In genomic region chr1:25684216-25684965, GRCh38 we compare ENCODE assay signal across 3 cellular contexts.
TF ChIP-seq lines count a peak whose summit lies in the region.

No MANE protein-coding gene starts in this region.

TF ChIP-seq in GM23338, 12 proteins besides CTCF, POLR2A, EP300 and RAD21 (continues in another document):
- TF ChIP-seq, protein P1, sequence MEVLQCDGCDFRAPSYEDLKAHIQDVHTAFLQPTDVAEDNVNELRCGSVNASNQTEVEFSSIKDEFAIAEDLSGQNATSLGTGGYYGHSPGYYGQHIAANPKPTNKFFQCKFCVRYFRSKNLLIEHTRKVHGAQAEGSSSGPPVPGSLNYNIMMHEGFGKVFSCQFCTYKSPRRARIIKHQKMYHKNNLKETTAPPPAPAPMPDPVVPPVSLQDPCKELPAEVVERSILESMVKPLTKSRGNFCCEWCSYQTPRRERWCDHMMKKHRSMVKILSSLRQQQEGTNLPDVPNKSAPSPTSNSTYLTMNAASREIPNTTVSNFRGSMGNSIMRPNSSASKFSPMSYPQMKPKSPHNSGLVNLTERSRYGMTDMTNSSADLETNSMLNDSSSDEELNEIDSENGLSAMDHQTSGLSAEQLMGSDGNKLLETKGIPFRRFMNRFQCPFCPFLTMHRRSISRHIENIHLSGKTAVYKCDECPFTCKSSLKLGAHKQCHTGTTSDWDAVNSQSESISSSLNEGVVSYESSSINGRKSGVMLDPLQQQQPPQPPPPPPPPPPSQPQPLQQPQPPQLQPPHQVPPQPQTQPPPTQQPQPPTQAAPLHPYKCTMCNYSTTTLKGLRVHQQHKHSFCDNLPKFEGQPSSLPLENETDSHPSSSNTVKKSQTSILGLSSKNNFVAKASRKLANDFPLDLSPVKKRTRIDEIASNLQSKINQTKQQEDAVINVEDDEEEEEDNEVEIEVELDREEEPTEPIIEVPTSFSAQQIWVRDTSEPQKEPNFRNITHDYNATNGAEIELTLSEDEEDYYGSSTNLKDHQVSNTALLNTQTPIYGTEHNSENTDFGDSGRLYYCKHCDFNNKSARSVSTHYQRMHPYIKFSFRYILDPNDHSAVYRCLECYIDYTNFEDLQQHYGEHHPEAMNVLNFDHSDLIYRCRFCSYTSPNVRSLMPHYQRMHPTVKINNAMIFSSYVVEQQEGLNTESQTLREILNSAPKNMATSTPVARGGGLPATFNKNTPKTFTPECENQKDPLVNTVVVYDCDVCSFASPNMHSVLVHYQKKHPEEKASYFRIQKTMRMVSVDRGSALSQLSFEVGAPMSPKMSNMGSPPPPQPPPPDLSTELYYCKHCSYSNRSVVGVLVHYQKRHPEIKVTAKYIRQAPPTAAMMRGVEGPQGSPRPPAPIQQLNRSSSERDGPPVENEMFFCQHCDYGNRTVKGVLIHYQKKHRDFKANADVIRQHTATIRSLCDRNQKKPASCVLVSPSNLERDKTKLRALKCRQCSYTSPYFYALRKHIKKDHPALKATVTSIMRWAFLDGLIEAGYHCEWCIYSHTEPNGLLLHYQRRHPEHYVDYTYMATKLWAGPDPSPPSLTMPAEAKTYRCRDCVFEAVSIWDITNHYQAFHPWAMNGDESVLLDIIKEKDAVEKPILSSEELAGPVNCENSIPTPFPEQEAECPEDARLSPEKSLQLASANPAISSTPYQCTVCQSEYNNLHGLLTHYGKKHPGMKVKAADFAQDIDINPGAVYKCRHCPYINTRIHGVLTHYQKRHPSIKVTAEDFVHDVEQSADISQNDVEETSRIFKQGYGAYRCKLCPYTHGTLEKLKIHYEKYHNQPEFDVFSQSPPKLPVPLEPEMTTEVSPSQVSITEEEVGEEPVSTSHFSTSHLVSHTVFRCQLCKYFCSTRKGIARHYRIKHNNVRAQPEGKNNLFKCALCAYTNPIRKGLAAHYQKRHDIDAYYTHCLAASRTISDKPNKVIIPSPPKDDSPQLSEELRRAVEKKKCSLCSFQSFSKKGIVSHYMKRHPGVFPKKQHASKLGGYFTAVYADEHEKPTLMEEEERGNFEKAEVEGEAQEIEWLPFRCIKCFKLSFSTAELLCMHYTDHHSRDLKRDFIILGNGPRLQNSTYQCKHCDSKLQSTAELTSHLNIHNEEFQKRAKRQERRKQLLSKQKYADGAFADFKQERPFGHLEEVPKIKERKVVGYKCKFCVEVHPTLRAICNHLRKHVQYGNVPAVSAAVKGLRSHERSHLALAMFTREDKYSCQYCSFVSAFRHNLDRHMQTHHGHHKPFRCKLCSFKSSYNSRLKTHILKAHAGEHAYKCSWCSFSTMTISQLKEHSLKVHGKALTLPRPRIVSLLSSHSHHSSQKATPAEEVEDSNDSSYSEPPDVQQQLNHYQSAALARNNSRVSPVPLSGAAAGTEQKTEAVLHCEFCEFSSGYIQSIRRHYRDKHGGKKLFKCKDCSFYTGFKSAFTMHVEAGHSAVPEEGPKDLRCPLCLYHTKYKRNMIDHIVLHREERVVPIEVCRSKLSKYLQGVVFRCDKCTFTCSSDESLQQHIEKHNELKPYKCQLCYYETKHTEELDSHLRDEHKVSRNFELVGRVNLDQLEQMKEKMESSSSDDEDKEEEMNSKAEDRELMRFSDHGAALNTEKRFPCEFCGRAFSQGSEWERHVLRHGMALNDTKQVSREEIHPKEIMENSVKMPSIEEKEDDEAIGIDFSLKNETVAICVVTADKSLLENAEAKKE (CRISPR knock-in tag; IDR thresholded peaks at IDR 0.05): no peak
- TF ChIP-seq ZNF331 (CRISPR knock-in tag; IDR thresholded peaks at IDR 0.05; ENCODE audit: low read depth) (no peak), EZH2phosphoT487 (IDR thresholded peaks at IDR 0.05; ENCODE audit: unreplicated experiment) (no peak)

TF ChIP-seq in H1, 55 proteins besides CTCF, POLR2A, EP300 and RAD21:
- TF ChIP-seq HDAC2 (IDR thresholded peaks at IDR 0.05; ENCODE audit: borderline replicate concordance in 1 of 2, low read depth in 2 of 2, low read length in 2 of 2) (no peak), HDAC6 (IDR thresholded peaks at IDR 0.05; ENCODE audit: low read depth, low read length) (no peak), CBX5 (IDR thresholded peaks at IDR 0.05; ENCODE audit: low read depth, low read length) (no peak), EZH2 (IDR thresholded peaks at IDR 0.05; ENCODE audit: low read depth, low read length, severe bottlenecking) (no peak), ZNF274 (IDR thresholded peaks at IDR 0.05; ENCODE audit: borderline replicate concordance, extremely low read depth, low read length) (no peak), TAF1 (IDR thresholded peaks at IDR 0.05; ENCODE audit: low read depth, low read length) (no peak), SIRT6 (IDR thresholded peaks at IDR 0.05; ENCODE audit: low read length) (no peak), SAP30 (IDR thresholded peaks at IDR 0.05; ENCODE audit: insufficient read depth, insufficient replicate concordance, low read length) (no peak), CREB1 (IDR thresholded peaks at IDR 0.05) (no peak), YY1 (IDR thresholded peaks at IDR 0.05; ENCODE audit: low read depth, low read length) (no peak)

TF ChIP-seq in WTC11, 78 proteins besides CTCF, POLR2A, EP300 and RAD21:
- TF ChIP-seq, protein P2, sequence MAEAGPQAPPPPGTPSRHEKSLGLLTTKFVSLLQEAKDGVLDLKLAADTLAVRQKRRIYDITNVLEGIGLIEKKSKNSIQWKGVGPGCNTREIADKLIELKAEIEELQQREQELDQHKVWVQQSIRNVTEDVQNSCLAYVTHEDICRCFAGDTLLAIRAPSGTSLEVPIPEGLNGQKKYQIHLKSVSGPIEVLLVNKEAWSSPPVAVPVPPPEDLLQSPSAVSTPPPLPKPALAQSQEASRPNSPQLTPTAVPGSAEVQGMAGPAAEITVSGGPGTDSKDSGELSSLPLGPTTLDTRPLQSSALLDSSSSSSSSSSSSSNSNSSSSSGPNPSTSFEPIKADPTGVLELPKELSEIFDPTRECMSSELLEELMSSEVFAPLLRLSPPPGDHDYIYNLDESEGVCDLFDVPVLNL (CRISPR knock-in tag; IDR thresholded peaks at IDR 0.05; ENCODE audit: borderline replicate concordance, low read depth): no peak
- TF ChIP-seq ZMAT4 (CRISPR knock-in tag; IDR thresholded peaks at IDR 0.05) (no peak), FOXJ3 (CRISPR knock-in tag; IDR thresholded peaks at IDR 0.05; ENCODE audit: borderline replicate concordance) (no peak), ZNF138 (CRISPR knock-in tag; conservative IDR thresholded peaks at IDR 0.05) (no peak), GTF2I (CRISPR knock-in tag; conservative IDR thresholded peaks at IDR 0.05) (no peak), CBFB (CRISPR knock-in tag; IDR thresholded peaks at IDR 0.05; ENCODE audit: low read depth) (no peak), HMGXB4 (CRISPR knock-in tag; IDR thresholded peaks at IDR 0.05) (no peak), NR2C2 (CRISPR knock-in tag; IDR thresholded peaks at IDR 0.05) (no peak), ERG (CRISPR knock-in tag; IDR thresholded peaks at IDR 0.05) (no peak), SP1 (CRISPR knock-in tag; conservative IDR thresholded peaks at IDR 0.05) (no peak), TCF7 (CRISPR knock-in tag; IDR thresholded peaks at IDR 0.05; ENCODE audit: low read depth) (no peak), NR1H2 (CRISPR knock-in tag; IDR thresholded peaks at IDR 0.05) (no peak), ELF4 (CRISPR knock-in tag; IDR thresholded peaks at IDR 0.05; ENCODE audit: low read depth) (no peak)
- TF ChIP-seq, protein P3, sequence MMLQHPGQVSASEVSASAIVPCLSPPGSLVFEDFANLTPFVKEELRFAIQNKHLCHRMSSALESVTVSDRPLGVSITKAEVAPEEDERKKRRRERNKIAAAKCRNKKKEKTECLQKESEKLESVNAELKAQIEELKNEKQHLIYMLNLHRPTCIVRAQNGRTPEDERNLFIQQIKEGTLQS (CRISPR knock-in tag; conservative IDR thresholded peaks at IDR 0.05): no peak
